ENCODE assay signal across 14 cellular contexts in genomic region chr15:80967991-80968510, GRCh38.
"Had no signal": no experiment of that assay in that cellular context is flagged by ENCODE, and none has a peak within 500 bp of the region (broad histone marks: within the 10 kb centered on the region; RNA-seq: fewer than 3 reads in every experiment).

No MANE protein-coding gene starts in this region.

- DNase-seq: activated CD4-positive, alpha-beta T cell treated with anti-CD3 and anti-CD28 coated beads, Interleukin-2, amount 10 ng/mL, durations not matched to agents 7 days and 5 days; activated CD4-positive, CD25-positive, alpha-beta regulatory T cell; activated effector memory CD4-positive, alpha-beta T cell treated with Interleukin-2 at 50 U/mL for 16 hours; activated T-cell treated with anti-CD3 and anti-CD28 coated beads, Interleukin-2, amount 50 U/mL, for 1 hour; esophagus squamous epithelium; glutamatergic neuron; naive B cell; right lobe of liver; stimulated activated CD4-positive, alpha-beta T cell treated with anti-CD3 and anti-CD28 coated beads, Interleukin-2, amount 100 ng/mL, for 48 hours; stimulated activated naive CD4-positive, alpha-beta T cell treated with Interleukin-2 at 50 U/mL for 16 hours; T-helper 2 cell had no signal

- H3K27ac Mint-ChIP-seq: activated CD4-positive, alpha-beta T cell treated with anti-CD3 and anti-CD28 coated beads, Interleukin-2, amount 10 ng/mL, durations not matched to agents 7 days and 5 days; activated naive CD4-positive, alpha-beta T cell treated with anti-CD3 and anti-CD28 coated beads, Interleukin-2, amount 50 U/mL, for 24 hours; brain had no signal

- H3K4me3 ChIP-seq: esophagus squamous epithelium, right lobe of liver had no signal

- H3K27me3 ChIP-seq: esophagus squamous epithelium, right lobe of liver had no signal

- H3K27me3 Mint-ChIP-seq: activated CD4-positive, alpha-beta T cell treated with anti-CD3 and anti-CD28 coated beads, Interleukin-2, amount 10 ng/mL, durations not matched to agents 7 days and 5 days; activated naive CD4-positive, alpha-beta T cell treated with anti-CD3 and anti-CD28 coated beads, Interleukin-2, amount 50 U/mL, for 24 hours; central memory CD8-positive, alpha-beta T cell; naive B cell had no signal

- H3K4me1 ChIP-seq: right lobe of liver had no signal

- H3K27ac ChIP-seq: esophagus squamous epithelium, right lobe of liver had no signal

- H3K4me3 Mint-ChIP-seq: activated CD4-positive, alpha-beta T cell treated with anti-CD3 and anti-CD28 coated beads, Interleukin-2, amount 10 ng/mL, durations not matched to agents 7 days and 5 days; activated naive CD4-positive, alpha-beta T cell treated with anti-CD3 and anti-CD28 coated beads, Interleukin-2, amount 50 U/mL, for 24 hours; brain; central memory CD8-positive, alpha-beta T cell; naive B cell had no signal

- H3K9me3 Mint-ChIP-seq: activated naive CD4-positive, alpha-beta T cell treated with anti-CD3 and anti-CD28 coated beads, Interleukin-2, amount 50 U/mL, for 24 hours; central memory CD8-positive, alpha-beta T cell had no signal

- H3K9me3 ChIP-seq: esophagus squamous epithelium, right lobe of liver had no signal

- H3K36me3 ChIP-seq: right lobe of liver had no signal
